7 cellular contexts compared by ENCODE assay signal in genomic region chr11:16280256-16280682, GRCh38.
DNase-seq lines count a peak whose midpoint lies in the region; ATAC-seq and TF ChIP-seq lines count a peak whose summit lies in the region.

No MANE protein-coding gene starts in this region.

- H2BK5ac ChIP-seq in IMR-90 (ENCODE audit: low read depth, low read length, poor library complexity, severe bottlenecking) = no peak overlapping the region

- no peak overlapping the region for H2AK9ac ChIP-seq in IMR-90 (replicated peaks; ENCODE audit: low read depth, low read length, poor library complexity)

- TF ChIP-seq CTCF in IMR-90 (conservative IDR thresholded peaks at IDR 0.05; ENCODE audit: low read depth, low read length) (no peak), natural killer cell (IDR thresholded peaks at IDR 0.05) (no peak)

- ATAC-seq in IMR-90 (ENCODE audit: low read depth) (no peak), natural killer cell (peak in 2 of 3 donors; percentile 47 to 71), HG03378 (IDR thresholded peaks at IDR 0.05; ENCODE audit: unreplicated experiment) (no peak), GM21723 (IDR thresholded peaks at IDR 0.05; ENCODE audit: unreplicated experiment) (no peak)

- no peak overlapping the region for H2BK120ac ChIP-seq in IMR-90 (ENCODE audit: low read depth, low read length)

- no peaks in the 10 kb centered on the region for H3K36me3 Mint-ChIP-seq in natural killer cell

- in situ Hi-C loops in IMR-90 (cut with MboI; ENCODE audit: low sequenced_read_pairs) = no loop called here

- no peak overlapping the region for H3K23ac ChIP-seq in IMR-90 (ENCODE audit: low read depth, low read length)

- dilution Hi-C loops in IMR-90 (cut with HindIII; ENCODE audit: low sequenced_read_pairs, unreplicated experiment) = no loop called here

- H3K4ac ChIP-seq in IMR-90 (ENCODE audit: low read depth, low read length) = no peak overlapping the region

- H2AFZ ChIP-seq in IMR-90 (replicated peaks; ENCODE audit: low read length, poor library complexity) = no peak overlapping the region

- no peak overlapping the region for H3K4me3 Mint-ChIP-seq in natural killer cell

- H3K9ac ChIP-seq in IMR-90 (ENCODE audit: low read depth, low read length) (no peak overlapping the region), adipocyte (ENCODE audit: low read length) (no peak overlapping the region)

- no peak overlapping the region for H2AK5ac ChIP-seq in IMR-90 (ENCODE audit: low read depth, low read length)

- no peak overlapping the region for H4K91ac ChIP-seq in IMR-90 (ENCODE audit: insufficient read depth, low read depth, low read length)

- H4K8ac ChIP-seq in IMR-90 (ENCODE audit: low read depth in 2 of 2, low read length in 2 of 2) = no peak overlapping the region

- TF ChIP-seq POLR2A in IMR-90 (IDR thresholded peaks at IDR 0.05; ENCODE audit: low read depth, low read length) = no peak

- no peaks in the 10 kb centered on the region for H3K9me3 ChIP-seq in IMR-90 (ENCODE audit: control insufficient read depth, insufficient read depth, low read length)
- H3K9me3 ChIP-seq in adipocyte (ENCODE audit: control insufficient read depth, low read length) = no peaks in the 10 kb centered on the region

- TF ChIP-seq RAD21 in IMR-90 (IDR thresholded peaks at IDR 0.05; ENCODE audit: low read length) = no peak

- WGBS in IMR-90 (ENCODE audit: extremely low coverage in 2 of 2, insufficient read length in 1 of 2), 2 experiments = 47% methylated on average over 2 of the region's 5 CpGs; no CpG with 5 or more reads in 1 of the 2 experiments

- no peak overlapping the region for H3K18ac ChIP-seq in IMR-90 (ENCODE audit: low read depth, low read length)

- BruUV-seq in IMR-90 (replicated peaks; lab: Mats Ljungman, UMichigan) = no TSS peak

- CTCF ChIA-PET in IMR-90 (lab: Yijun Ruan, JAX) = no interaction called here

- H3K4me3 ChIP-seq in IMR-90 (ENCODE audit: insufficient read depth, low read depth, low read length) (no peak overlapping the region), adipocyte (ENCODE audit: low read length) (peak overlapping the region; percentile 46)

- H2BK15ac ChIP-seq in IMR-90 (ENCODE audit: low read depth, low read length) = no peak overlapping the region

- POLR2A ChIA-PET in IMR-90 (lab: Charles Lee; ENCODE audit: unreplicated experiment) = interaction anchor here (0.6 kb wide), 1 partner anchor 312 kb away, joined by 6 read pairs; no protein-coding TSS in a partner anchor

- H3K36me3 ChIP-seq in IMR-90 (ENCODE audit: control insufficient read depth, insufficient read depth, low read length) = no peaks in the 10 kb centered on the region
- H3K36me3 ChIP-seq in adipocyte (ENCODE audit: control insufficient read depth, insufficient read depth, low read length, severe bottlenecking) = no peaks in the 10 kb centered on the region

- H3K27me3 ChIP-seq in IMR-90 (ENCODE audit: control insufficient read depth, insufficient read depth, low read length) = no peaks in the 10 kb centered on the region
- H3K27me3 ChIP-seq in adipocyte (replicated peaks; ENCODE audit: control insufficient read depth, insufficient read depth, low read length) = no peaks in the 10 kb centered on the region

- H3K4me2 ChIP-seq in IMR-90 (ENCODE audit: low read depth, low read length) = peak overlapping the region; percentile 87

- no peak overlapping the region for H4K5ac ChIP-seq in IMR-90 (ENCODE audit: low read depth, low read length)

- H3K14ac ChIP-seq in IMR-90 (replicated peaks; ENCODE audit: low read depth, low read length) = 0 out of 2 replicates have a peak overlapping the region, but pooled peaks have one; percentile 9

- H3K27ac Mint-ChIP-seq in natural killer cell = no peak overlapping the region

- H3K9me3 Mint-ChIP-seq in natural killer cell = peaks cover 2% of the 10 kb centered on the region in 2 donors

- peaks cover 3% of the 10 kb centered on the region; the same call in 1 of the 2 replicates for H3K9me1 ChIP-seq in IMR-90 (ENCODE audit: insufficient read depth, low read length)

- no peaks in the 10 kb centered on the region for H3K4me1 ChIP-seq in IMR-90 (ENCODE audit: control insufficient read depth, insufficient read depth, low read length)
- no peaks in the 10 kb centered on the region for H3K4me1 ChIP-seq in adipocyte (ENCODE audit: control insufficient read depth, insufficient read depth, low read length)

- no peak overlapping the region for H3K27ac ChIP-seq in IMR-90 (ENCODE audit: insufficient read depth, low read length)

- H3K79me1 ChIP-seq in IMR-90 (ENCODE audit: low read depth in 1 of 2, low read length in 2 of 2) = no peaks in the 10 kb centered on the region

- H2BK20ac ChIP-seq in IMR-90 (ENCODE audit: low read depth, low read length) = no peak overlapping the region

- intact Hi-C loops in IMR-90 (cut with micrococcal nuclease) = no loop called here
- intact Hi-C loops in natural killer cell (cut with micrococcal nuclease) = no loop called here

- H3K56ac ChIP-seq in IMR-90 (ENCODE audit: extremely low read depth, insufficient read depth, low read length) = no peak overlapping the region

- peaks cover 8 to 21% of the 10 kb centered on the region in 2 donors for H3K27me3 Mint-ChIP-seq in natural killer cell (ENCODE audit: low read depth in 2 of 2)

- DNase-seq in IMR-90 (no peak), NCI-H2029 (lab: John Stamatoyannopoulos, UW) (peak; percentile 71), adipocyte (ENCODE audit: low read depth) (no peak), natural killer cell (peak; percentile 15), A172 (ENCODE audit: low spot score) (no peak)

- H3K4me1 Mint-ChIP-seq in natural killer cell = peaks cover 0 to 9% of the 10 kb centered on the region in 2 donors

- no peaks in the 10 kb centered on the region for H4K20me1 ChIP-seq in IMR-90 (ENCODE audit: insufficient read depth, low read length)

TF ChIP-seq in IMR-90, 13 proteins besides CTCF, POLR2A, EP300 and RAD21:
- TF ChIP-seq ELK1 (IDR thresholded peaks at IDR 0.05; ENCODE audit: borderline replicate concordance, low read depth, low read length) (no peak), MAZ (IDR thresholded peaks at IDR 0.05; ENCODE audit: borderline replicate concordance, low read depth, low read length) (no peak), CHD1 (IDR thresholded peaks at IDR 0.05; ENCODE audit: low read depth, low read length) (no peak), MXI1 (IDR thresholded peaks at IDR 0.05; ENCODE audit: borderline replicate concordance, low read depth, low read length) (no peak), RFX5 (IDR thresholded peaks at IDR 0.05; ENCODE audit: low read depth, low read length) (no peak), RCOR1 (IDR thresholded peaks at IDR 0.05; ENCODE audit: insufficient replicate concordance, low read length) (no peak), USF2 (IDR thresholded peaks at IDR 0.05; ENCODE audit: low read depth, low read length) (no peak), SMC3 (IDR thresholded peaks at IDR 0.05; ENCODE audit: low read depth, low read length) (no peak), NFE2L2 (IDR thresholded peaks at IDR 0.05; ENCODE audit: low read depth, low read length) (no peak), FOS (IDR thresholded peaks at IDR 0.05; ENCODE audit: low read depth, low read length) (no peak), MAFK (IDR thresholded peaks at IDR 0.05; ENCODE audit: low read depth, low read length) (no peak), BHLHE40 (IDR thresholded peaks at IDR 0.05; ENCODE audit: low read depth, low read length) (no peak), CEBPB (IDR thresholded peaks at IDR 0.05; ENCODE audit: low read depth, low read length) (no peak)
TF ChIP-seq in IMR-90: peak in this region for 0.

Comparison
In these comparisons a context has a peak if more than half of its experiments do, and no peak if none do; other contexts are left out.
1. ATAC-seq: peak in natural killer cell (2 of 3); none in IMR-90 (single experiment), HG03378 (single experiment) and GM21723 (single experiment).
2. DNase-seq: peak in NCI-H2029 (single experiment) and natural killer cell (single experiment); none in IMR-90 (single experiment), adipocyte (single experiment) and A172 (single experiment).